ENCODE assay signal across 8 cellular contexts in genomic region chr1:25245809-25246599, GRCh38. TPM values are rescaled to one million over a fixed set of nuclear protein-coding genes. Genes with fewer than 3 reads are reported as not detected.
A peak's percentile ranks its signal among the peaks of the same experiment; 100 is the strongest.
DNase-seq lines count a peak whose midpoint lies in the region; ATAC-seq and TF ChIP-seq lines count a peak whose summit lies in the region.

No MANE protein-coding gene starts in this region.

- H3K36me3 ChIP-seq in SJCRH30 = peaks cover 42% of the 10 kb centered on the region

- ATAC-seq in stimulated activated naive CD8-positive, alpha-beta T cell treated with anti-CD3 and anti-CD28 coated beads, Interleukin-15, Interleukin-2, amounts not matched to agents 100 U/mL and 50 U/mL, for 24 hours = no peak
- peak; percentile 9 for ATAC-seq in esophagus mucosa
- ATAC-seq in HG03135 (IDR thresholded peaks at IDR 0.05; ENCODE audit: unreplicated experiment) = no peak
- no peak for ATAC-seq in GM21737 (IDR thresholded peaks at IDR 0.05; ENCODE audit: unreplicated experiment)

- H3K27ac Mint-ChIP-seq in stimulated activated naive CD8-positive, alpha-beta T cell treated with anti-CD3 and anti-CD28 coated beads, Interleukin-15, Interleukin-2, amounts not matched to agents 100 ng/mL and 50 ng/mL, for 24 hours = peak overlapping the region; percentile 99
- H3K27ac Mint-ChIP-seq in nephron = peak overlapping the region; percentile 91 to 100 (median 98)

- no peaks in the 10 kb centered on the region for H3K27me3 Mint-ChIP-seq in stimulated activated naive CD8-positive, alpha-beta T cell treated with anti-CD3 and anti-CD28 coated beads, Interleukin-15, Interleukin-2, amounts not matched to agents 100 ng/mL and 50 ng/mL, for 24 hours
- H3K27me3 Mint-ChIP-seq in nephron (ENCODE audit: low read depth) = no peaks in the 10 kb centered on the region

- H3K36me3 Mint-ChIP-seq in stimulated activated naive CD8-positive, alpha-beta T cell treated with anti-CD3 and anti-CD28 coated beads, Interleukin-15, Interleukin-2, amounts not matched to agents 100 ng/mL and 50 ng/mL, for 24 hours (ENCODE audit: low read depth) = peaks cover 52% of the 10 kb centered on the region
- peaks cover 48% of the 10 kb centered on the region for H3K36me3 Mint-ChIP-seq in nephron (ENCODE audit: low read depth)

- peaks cover 63% of the 10 kb centered on the region for H3K4me1 Mint-ChIP-seq in stimulated activated naive CD8-positive, alpha-beta T cell treated with anti-CD3 and anti-CD28 coated beads, Interleukin-15, Interleukin-2, amounts not matched to agents 100 ng/mL and 50 ng/mL, for 24 hours (ENCODE audit: low read depth)
- H3K4me1 Mint-ChIP-seq in nephron = peaks cover 23% of the 10 kb centered on the region

- no peak for DNase-seq in stimulated activated naive CD8-positive, alpha-beta T cell treated with anti-CD3 and anti-CD28 coated beads, Interleukin-15, Interleukin-2, amounts not matched to agents 100 U/mL and 50 U/mL, for 24 hours
- no peak for DNase-seq in SJCRH30
- no peak for DNase-seq in NCI-H1092 treated with DMSO at 0.1 percent for 48 hours (lab: John Stamatoyannopoulos, UW)

- H3K4me1 ChIP-seq in SJCRH30 = no peaks in the 10 kb centered on the region

- peak overlapping the region; percentile 97 for H3K4me3 ChIP-seq in SJCRH30

- no peaks in the 10 kb centered on the region for H3K9me3 ChIP-seq in SJCRH30 (replicated peaks)

- H3K4me3 Mint-ChIP-seq in stimulated activated naive CD8-positive, alpha-beta T cell treated with anti-CD3 and anti-CD28 coated beads, Interleukin-15, Interleukin-2, amounts not matched to agents 100 ng/mL and 50 ng/mL, for 24 hours = peak overlapping the region; percentile 94
- peak overlapping the region; percentile 91 to 100 (median 97) for H3K4me3 Mint-ChIP-seq in nephron

- TF ChIP-seq CTCF in nephron (IDR thresholded peaks at IDR 0.05; ENCODE audit: unreplicated experiment in 3 of 3) = no peak

- H3K27me3 ChIP-seq in SJCRH30 = no peaks in the 10 kb centered on the region

- H3K27ac ChIP-seq in SJCRH30 = peak overlapping the region; percentile 73; the same call in 1 of the 2 replicates

- H3K9me3 Mint-ChIP-seq in stimulated activated naive CD8-positive, alpha-beta T cell treated with anti-CD3 and anti-CD28 coated beads, Interleukin-15, Interleukin-2, amounts not matched to agents 100 ng/mL and 50 ng/mL, for 24 hours = no peaks in the 10 kb centered on the region
- H3K9me3 Mint-ChIP-seq in nephron = no peaks in the 10 kb centered on the region

RNA-seq across cellular contexts. Expression of gene RSRP1, which starts 1.2 kb away (rescaled TPM):
- 45.3 and 58.0 TPM in 2 replicates for total RNA-seq in SJCRH30 (2014; rRNA removed; shearing (Covaris generic))
- 38.1 TPM for total RNA-seq in esophagus mucosa

RNA-seq across cellular contexts. Expression of gene SYF2, which starts 13.7 kb away (rescaled TPM):
- 39.3 and 43.2 TPM in 2 replicates for total RNA-seq in SJCRH30 (2014; rRNA removed; shearing (Covaris generic))
- 20.7 TPM for total RNA-seq in esophagus mucosa

RNA-seq across cellular contexts. Expression of gene RHD, which starts 26.3 kb away (rescaled TPM):
- not detected in 2 replicates for total RNA-seq in SJCRH30 (2014; rRNA removed; shearing (Covaris generic))
- total RNA-seq in esophagus mucosa = not detected
